In genomic region chr2:8653485-8653884, GRCh38 we compare ENCODE assay signal across 19 cellular contexts. TPM values are rescaled to one million over a fixed set of nuclear protein-coding genes. Genes with fewer than 3 reads are reported as not detected.
DNase-seq lines count a peak whose midpoint lies in the region; ATAC-seq, FAIRE-seq and TF ChIP-seq lines count a peak whose summit lies in the region.
"Had no signal": no experiment of that assay in that cellular context is flagged by ENCODE, and none has a peak within 500 bp of the region (broad histone marks: within the 10 kb centered on the region; RNA-seq: fewer than 3 reads in every experiment).

No MANE protein-coding gene starts in this region.

- in situ Hi-C loops in HepG2 (cut with HindIII; ENCODE audit: extremely low pct_ligation_motif_present, low pct_unique_long_range_greater_than_20kb): no loop called here

- H3K4me3 ChIP-seq in HepG2 (replicated peaks in 1 of 3; ENCODE audit: insufficient read depth in 1 of 3, low read depth in 2 of 3, low read length in 3 of 3) (no peak overlapping the region), right lobe of liver (no peak overlapping the region), OCI-LY1 (ENCODE audit: low read depth, low read length, poor library complexity, severe bottlenecking) (no peak overlapping the region), smooth muscle cell (no peak overlapping the region)
- H3K4me3 ChIP-seq: A549, uterus had no signal

- H3K27me3 ChIP-seq in HepG2 (ENCODE audit: control insufficient read depth in 1 of 2, insufficient read depth in 2 of 2, low read length in 2 of 2) (no peaks in the 10 kb centered on the region), right lobe of liver (no peaks in the 10 kb centered on the region), OCI-LY1 (ENCODE audit: insufficient read depth, low read length) (no peaks in the 10 kb centered on the region), smooth muscle cell (ENCODE audit: low read depth) (no peaks in the 10 kb centered on the region)
- H3K27me3 ChIP-seq: uterus had no signal

- no peaks in the 10 kb centered on the region for H3K79me2 ChIP-seq in HepG2 (ENCODE audit: insufficient read depth, low read length)
- no peaks in the 10 kb centered on the region for H3K79me2 ChIP-seq in OCI-LY1 (ENCODE audit: insufficient read depth, low read length)
- H3K79me2 ChIP-seq in smooth muscle cell (ENCODE audit: low read depth): no peaks in the 10 kb centered on the region

- TF ChIP-seq CTCF in HepG2 (CRISPR knock-in tag; IDR thresholded peaks at IDR 0.05): no peak
- TF ChIP-seq CTCF in right lobe of liver (IDR thresholded peaks at IDR 0.05): no peak
- TF ChIP-seq CTCF in OCI-LY1 (IDR thresholded peaks at IDR 0.05; ENCODE audit: low read length): no peak
- no peak for TF ChIP-seq CTCF in smooth muscle cell (IDR thresholded peaks at IDR 0.05; ENCODE audit: borderline replicate concordance, insufficient read depth, poor library complexity, severe bottlenecking)

- no peak for ATAC-seq in HepG2
- no peak for ATAC-seq in right lobe of liver
- ATAC-seq: A549; activated CD8-positive, alpha-beta T cell treated with anti-CD3 and anti-CD28 coated beads for 36 hours; effector memory CD8-positive, alpha-beta T cell had no signal

- FAIRE-seq in HepG2 (lab: Jason Lieb, UNC): no peak
- FAIRE-seq: A549, HTR-8/SVneo had no signal

- no peak overlapping the region for H3K27ac ChIP-seq in HepG2 (ENCODE audit: extremely low read length, insufficient read depth, low read length)
- no peak overlapping the region for H3K27ac ChIP-seq in right lobe of liver
- no peak overlapping the region for H3K27ac ChIP-seq in OCI-LY1 (ENCODE audit: low read depth, low read length, poor library complexity, severe bottlenecking)
- no peak overlapping the region for H3K27ac ChIP-seq in smooth muscle cell (ENCODE audit: low read depth)
- H3K27ac ChIP-seq: uterus had no signal

- TF ChIP-seq RAD21 in HepG2 (CRISPR knock-in tag; IDR thresholded peaks at IDR 0.05): no peak

- H3K9me3 ChIP-seq in HepG2 (ENCODE audit: low read length) (no peaks in the 10 kb centered on the region), right lobe of liver (no peaks in the 10 kb centered on the region), OCI-LY1 (ENCODE audit: low read length) (no peaks in the 10 kb centered on the region), smooth muscle cell (replicated peaks; ENCODE audit: low read depth) (no peaks in the 10 kb centered on the region)
- H3K9me3 ChIP-seq: A549, uterus had no signal

- TF ChIP-seq POLR2A in HepG2 (IDR thresholded peaks at IDR 0.05; ENCODE audit: insufficient read depth in 1 of 2, low read depth in 2 of 2, low read length in 2 of 2): no peak
- no peak for TF ChIP-seq POLR2A in right lobe of liver (IDR thresholded peaks at IDR 0.05)

- CTCF ChIA-PET in HepG2 (lab: Yijun Ruan, JAX; ENCODE audit: low intra/inter-chr PET ratio, low total read pairs): no interaction called here

- H3K9ac ChIP-seq in HepG2 (ENCODE audit: insufficient read depth, low read depth, low read length) (no peak overlapping the region), OCI-LY1 (ENCODE audit: low read length) (no peak overlapping the region), smooth muscle cell (ENCODE audit: low read depth) (no peak overlapping the region)

- H3K4me2 ChIP-seq in HepG2 (ENCODE audit: low read depth, low read length): no peak overlapping the region
- peak overlapping the region; percentile 0; the same call in 1 of the 2 replicates for H3K4me2 ChIP-seq in OCI-LY1 (ENCODE audit: low read length)
- no peak overlapping the region for H3K4me2 ChIP-seq in smooth muscle cell
- H3K4me2 ChIP-seq: A549 had no signal

- no peaks in the 10 kb centered on the region for H3K36me3 ChIP-seq in HepG2 (replicated peaks in 1 of 2; ENCODE audit: control insufficient read depth in 1 of 2, insufficient read depth in 2 of 2, low read length in 2 of 2)
- H3K36me3 ChIP-seq in right lobe of liver: no peaks in the 10 kb centered on the region
- H3K36me3 ChIP-seq in OCI-LY1 (ENCODE audit: insufficient read depth, low read length): no peaks in the 10 kb centered on the region
- no peaks in the 10 kb centered on the region for H3K36me3 ChIP-seq in smooth muscle cell (ENCODE audit: low read depth)
- H3K36me3 ChIP-seq: uterus had no signal

- 69% methylated on average over 7 of the region's 7 CpGs for WGBS in HepG2 (ENCODE audit: low lambda C conversion rate)
- 88% methylated on average over 3 of the region's 7 CpGs for WGBS in right lobe of liver (ENCODE audit: insufficient coverage, low coverage, low lambda C conversion rate, missing lambda C conversion rate)
- WGBS in smooth muscle cell (ENCODE audit: low lambda C conversion rate): 87% methylated on average over 7 of the region's 7 CpGs

- POLR2A ChIA-PET in HepG2 (lab: Yijun Ruan, JAX): interaction anchor here (0.6 to 1.2 kb wide), 2 partner anchors 22 to 28 kb away, joined by 4 to 5 read pairs; partner anchors contain the start of gene ID2

- H3K4me1 ChIP-seq in HepG2 (ENCODE audit: insufficient read depth, low read length) (peaks cover 57% of the 10 kb centered on the region), right lobe of liver (peaks cover 0 to 29% (median 10%) of the 10 kb centered on the region in 4 donors), OCI-LY1 (ENCODE audit: insufficient read depth, low read length, severe bottlenecking) (peaks cover 22% of the 10 kb centered on the region), smooth muscle cell (ENCODE audit: low read depth) (peaks cover 10% of the 10 kb centered on the region)

- H2AFZ ChIP-seq in HepG2 (ENCODE audit: low read length): peak overlapping the region; percentile 13
- H2AFZ ChIP-seq in OCI-LY1 (ENCODE audit: low read length): no peak overlapping the region
- H2AFZ ChIP-seq in smooth muscle cell (ENCODE audit: low read depth): no peak overlapping the region

- intact Hi-C loops in HepG2 (cut with micrococcal nuclease; ENCODE audit: unreplicated experiment) (no loop called here), right lobe of liver (cut with DNase I) (no loop called here)

- H4K20me1 ChIP-seq in HepG2 (ENCODE audit: insufficient read depth, low read length) (no peaks in the 10 kb centered on the region), OCI-LY1 (ENCODE audit: insufficient read depth, low read length) (no peaks in the 10 kb centered on the region), smooth muscle cell (ENCODE audit: low read depth) (no peaks in the 10 kb centered on the region)

- no peaks in the 10 kb centered on the region for H3K9me2 ChIP-seq in OCI-LY1 (ENCODE audit: low read depth, low read length)

- no TSS peak for BruUV-seq in HepG2 (replicated peaks; lab: Mats Ljungman, UMichigan)

- TF ChIP-seq EP300 in HepG2 (IDR thresholded peaks at IDR 0.05; ENCODE audit: low read depth in 2 of 2, low read length in 2 of 2) (no peak), HepG2 (CRISPR knock-in tag; IDR thresholded peaks at IDR 0.05; ENCODE audit: borderline replicate concordance) (no peak)

- DNase-seq in HepG2 (ENCODE audit: low spot score) (peak; percentile 36), right lobe of liver (no peak), medulla oblongata (ENCODE audit: extremely low spot score) (peak; percentile 36), smooth muscle cell (lab: John Stamatoyannopoulos, UW; ENCODE audit: unreplicated experiment) (no peak), DMS79 (lab: John Stamatoyannopoulos, UW) (no peak), iPS-NIHi11 (ENCODE audit: low spot score) (no peak)
- no peak for DNase-seq in activated CD4-positive, alpha-beta T cell treated with anti-CD3 and anti-CD28 coated beads, Interleukin-2, amount 50 U/mL, for 1 hour
- DNase-seq: activated CD8-positive, alpha-beta T cell treated with anti-CD3 and anti-CD28 coated beads for 36 hours; CD4-positive, alpha-beta memory T cell; cerebellar nuclear complex; effector memory CD8-positive, alpha-beta T cell; HCEC 1CT; NCI-H1930; NCI-H748 treated with DMSO at 0.1 percent for 48 hours; stimulated activated CD4-positive, alpha-beta T cell treated with anti-CD3 and anti-CD28 coated beads, Interleukin-15, amount 100 ng/mL, for 24 hours; uterus had no signal

- H3F3A ChIP-seq in OCI-LY1 (ENCODE audit: insufficient read depth, low read length): no peaks in the 10 kb centered on the region
- no peaks in the 10 kb centered on the region for H3F3A ChIP-seq in smooth muscle cell (ENCODE audit: low read depth)

TF ChIP-seq in HepG2, 621 proteins besides CTCF, POLR2A, EP300 and RAD21:
- TF ChIP-seq MYC (CRISPR knock-in tag; IDR thresholded peaks at IDR 0.05; ENCODE audit: borderline replicate concordance): no peak
TF ChIP-seq in HepG2: peak in this region for 0.

RNA-seq across cellular contexts. Expression of gene ID2, which starts 28.4 kb away (rescaled TPM):
- total RNA-seq in HepG2 (2016; rRNA removed; fragmentation: Illumina TruSeq; extraction: Trizol) (214 and 258 TPM in 2 replicates), right lobe of liver (100 to 1,000 TPM; 103 to 520 (median 191) TPM), smooth muscle cell (190 and 218 TPM in 2 replicates)
- 123 and 125 TPM in 2 replicates for total RNA-seq in HepG2 (2016; cell fraction: cytosol; rRNA removed; fragmentation: Illumina TruSeq; extraction: Trizol; ENCODE audit: low read depth)
- total RNA-seq in HepG2 (2016; cell fraction: insoluble cytoplasmic fraction; rRNA removed; fragmentation: Illumina TruSeq; extraction: Trizol): 231 and 299 TPM in 2 replicates
- total RNA-seq in HepG2 (2016; cell fraction: membrane; rRNA removed; fragmentation: Illumina TruSeq; extraction: Trizol): 120 and 130 TPM in 2 replicates
- 161 and 168 TPM in 2 replicates for total RNA-seq in HepG2 (2016; cell fraction: nucleus; rRNA removed; fragmentation: Illumina TruSeq; extraction: Trizol)
- polyA plus RNA-seq in HepG2 (2011; rRNA removed) (610 and 719 TPM in 2 replicates), smooth muscle cell (83.9 and 114 TPM in 2 replicates)
- polyA plus RNA-seq in HepG2 (2011; cell fraction: cytosol; rRNA removed): 553 and 655 TPM in 2 replicates
- 354 and 556 TPM in 2 replicates for polyA plus RNA-seq in HepG2 (2011; cell fraction: nucleus; rRNA removed)
- 144 and 150 TPM in 2 replicates for polyA plus RNA-seq in HepG2 (2012)
- polyA plus RNA-seq in HepG2 (2016; cell fraction: cytosol; fragmentation: Illumina TruSeq; extraction: Trizol; ENCODE audit: low read depth): 39.6 and 40.9 TPM in 2 replicates
- polyA plus RNA-seq in HepG2 (2016; cell fraction: insoluble cytoplasmic fraction; fragmentation: Illumina TruSeq; extraction: Trizol; ENCODE audit: low read depth): 355 and 371 TPM in 2 replicates
- polyA plus RNA-seq in HepG2 (2016; cell fraction: membrane; fragmentation: Illumina TruSeq; extraction: Trizol; ENCODE audit: low read depth): 61.5 and 69.8 TPM in 2 replicates
- polyA plus RNA-seq in HepG2 (2016; cell fraction: nucleus; fragmentation: Illumina TruSeq; extraction: Trizol; ENCODE audit: insufficient read depth, low read depth): 375 and 408 TPM in 2 replicates
- polyA minus RNA-seq in HepG2 (2011; rRNA and poly(A)+ RNA removed; ENCODE audit: low replicate concordance): 143 and 451 TPM in 2 replicates
- 138 and 177 TPM in 2 replicates for polyA minus RNA-seq in HepG2 (2011; cell fraction: cytosol; rRNA and poly(A)+ RNA removed)
- polyA minus RNA-seq in HepG2 (2011; cell fraction: nucleus; rRNA and poly(A)+ RNA removed): 115 and 276 TPM in 2 replicates

Comparison
In these comparisons a context has a peak if more than half of its experiments do, and no peak if none do; other contexts are left out.
1. DNase-seq: peak in HepG2 (single experiment) and medulla oblongata (single experiment); none in right lobe of liver (0 of 3), smooth muscle cell (single experiment), DMS79 (single experiment), activated CD4-positive, alpha-beta T cell treated with anti-CD3 and anti-CD28 coated beads, Interleukin-2, amount 50 U/mL, for 1 hour (single experiment) and iPS-NIHi11 (single experiment).